29 cellular contexts compared by ENCODE assay signal in genomic region chr10:105150486-105150885, GRCh38.
"Had no signal": no experiment of that assay in that cellular context is flagged by ENCODE, and none has a peak within 500 bp of the region (broad histone marks: within the 10 kb centered on the region; RNA-seq: fewer than 3 reads in every experiment).

No MANE protein-coding gene starts in this region.

- H3K4me3 ChIP-seq: heart right ventricle, mucosa of descending colon, upper lobe of left lung had no signal

- FAIRE-seq: endothelial cell of umbilical vein, small intestine had no signal

- H3K27ac ChIP-seq: brain microvascular endothelial cell, foreskin keratinocyte, heart right ventricle, upper lobe of left lung had no signal

- H3K36me3 ChIP-seq: brain microvascular endothelial cell, heart right ventricle, upper lobe of left lung had no signal

- H3K4me3 Mint-ChIP-seq: activated CD8-positive, alpha-beta T cell treated with anti-CD3 and anti-CD28 coated beads for 36 hours; activated T-cell treated with anti-CD3 and anti-CD28 coated beads, Interleukin-2, amount 50 U/mL, for 4 hours; activated T-helper 17 cell treated with anti-CD3 and anti-CD28 coated beads, Interleukin-2, amount 50 U/mL, for 72 hours; natural killer cell treated with Interleukin-12 subunit alpha and Interleukin-12 subunit beta and Interleukin-15 and Interleukin-18, amount 100 ng/mL, for 72 hours; stimulated activated memory B cell treated with anti-CD40 and anti-IgM and Interleukin-4, amounts not matched to agents 10 μg/mL and 1 μg/mL and 100 μg/mL, for 72 hours; stimulated activated naive CD8-positive, alpha-beta T cell treated with anti-CD3 and anti-CD28 coated beads, Interleukin-15, amount 100 ng/mL, for 72 hours; T-helper 17 cell had no signal

- H3K4me1 Mint-ChIP-seq: activated T-helper 17 cell treated with anti-CD3 and anti-CD28 coated beads, Interleukin-2, amount 50 U/mL, for 72 hours; stimulated activated memory B cell treated with anti-CD40 and anti-IgM and Interleukin-4, amounts not matched to agents 10 μg/mL and 1 μg/mL and 100 μg/mL, for 72 hours; stimulated activated naive CD8-positive, alpha-beta T cell treated with anti-CD3 and anti-CD28 coated beads, Interleukin-15, amount 100 ng/mL, for 72 hours; T-helper 17 cell had no signal

- H3K27ac Mint-ChIP-seq: activated CD8-positive, alpha-beta T cell treated with anti-CD3 and anti-CD28 coated beads for 36 hours; activated naive CD4-positive, alpha-beta T cell treated with anti-CD3 and anti-CD28 coated beads, Interleukin-2, amount 50 U/mL, for 72 hours; activated T-helper 17 cell treated with anti-CD3 and anti-CD28 coated beads, Interleukin-2, amount 50 U/mL, for 72 hours; natural killer cell treated with Interleukin-12 subunit alpha and Interleukin-12 subunit beta and Interleukin-15 and Interleukin-18, amount 100 ng/mL, for 72 hours; stimulated activated memory B cell treated with anti-CD40 and anti-IgM and Interleukin-4, amounts not matched to agents 10 μg/mL and 1 μg/mL and 100 μg/mL, for 72 hours; stimulated activated naive CD8-positive, alpha-beta T cell treated with anti-CD3 and anti-CD28 coated beads, Interleukin-15, amount 100 ng/mL, for 72 hours; T-helper 17 cell had no signal

- H3K27me3 Mint-ChIP-seq: activated CD8-positive, alpha-beta T cell treated with anti-CD3 and anti-CD28 coated beads for 36 hours; activated T-helper 17 cell treated with anti-CD3 and anti-CD28 coated beads, Interleukin-2, amount 50 U/mL, for 72 hours; natural killer cell treated with Interleukin-12 subunit alpha and Interleukin-12 subunit beta and Interleukin-15 and Interleukin-18, amount 100 ng/mL, for 72 hours; stimulated activated memory B cell treated with anti-CD40 and anti-IgM and Interleukin-4, amounts not matched to agents 10 μg/mL and 1 μg/mL and 100 μg/mL, for 72 hours; stimulated activated naive CD8-positive, alpha-beta T cell treated with anti-CD3 and anti-CD28 coated beads, Interleukin-15, amount 100 ng/mL, for 72 hours; T-helper 17 cell had no signal

- H3K36me3 Mint-ChIP-seq: activated naive CD4-positive, alpha-beta T cell treated with anti-CD3 and anti-CD28 coated beads, Interleukin-2, amount 50 U/mL, for 72 hours; natural killer cell treated with Interleukin-12 subunit alpha and Interleukin-12 subunit beta and Interleukin-15 and Interleukin-18, amount 100 ng/mL, for 72 hours; stimulated activated memory B cell treated with anti-CD40 and anti-IgM and Interleukin-4, amounts not matched to agents 10 μg/mL and 1 μg/mL and 100 μg/mL, for 72 hours had no signal

- H3K9me3 ChIP-seq: heart right ventricle, mucosa of descending colon, upper lobe of left lung had no signal

- DNase-seq: activated CD4-positive, alpha-beta T cell treated with anti-CD3 and anti-CD28 coated beads for 1 hour; activated CD4-positive, alpha-beta T cell treated with anti-CD3 and anti-CD28 coated beads, Interleukin-2, amount 50 U/mL, for 1 hour; activated CD8-positive, alpha-beta T cell treated with anti-CD3 and anti-CD28 coated beads for 36 hours; activated gamma-delta T cell treated with Interleukin-2 at 50 U/mL for 16 hours; activated T-cell treated with anti-CD3 and anti-CD28 coated beads, Interleukin-2, amount 50 U/mL, for 4 hours; brain microvascular endothelial cell; caudate nucleus; foreskin keratinocyte; heart right ventricle; islet precursor cell; left cardiac atrium; left ventricle myocardium superior; mucosa of descending colon; posterior cingulate gyrus; small intestine; stimulated activated CD4-positive, alpha-beta T cell treated with anti-CD3 and anti-CD28 coated beads, Interleukin-4, amount 100 ng/mL, for 4 hours; stimulated activated CD8-positive, alpha-beta memory T cell treated with anti-CD3 and anti-CD28 coated beads, Interleukin-4, amount 100 ng/mL, for 48 hours; stimulated activated naive CD8-positive, alpha-beta T cell treated with anti-CD3 and anti-CD28 coated beads, Interleukin-15, amount 100 ng/mL, for 72 hours; substantia nigra; T-helper 17 cell; T1000; upper lobe of left lung had no signal

- H3K9me3 Mint-ChIP-seq: activated CD8-positive, alpha-beta T cell treated with anti-CD3 and anti-CD28 coated beads for 36 hours; activated naive CD4-positive, alpha-beta T cell treated with anti-CD3 and anti-CD28 coated beads, Interleukin-2, amount 50 U/mL, for 72 hours; activated T-cell treated with anti-CD3 and anti-CD28 coated beads, Interleukin-2, amount 50 U/mL, for 4 hours; stimulated activated memory B cell treated with anti-CD40 and anti-IgM and Interleukin-4, amounts not matched to agents 10 μg/mL and 1 μg/mL and 100 μg/mL, for 72 hours; stimulated activated naive CD8-positive, alpha-beta T cell treated with anti-CD3 and anti-CD28 coated beads, Interleukin-15, amount 100 ng/mL, for 72 hours had no signal

- ATAC-seq: activated CD8-positive, alpha-beta T cell treated with anti-CD3 and anti-CD28 coated beads for 36 hours; activated naive CD4-positive, alpha-beta T cell treated with anti-CD3 and anti-CD28 coated beads, Interleukin-2, amount 50 U/mL, for 72 hours; activated T-cell treated with anti-CD3 and anti-CD28 coated beads, Interleukin-2, amount 50 U/mL, for 4 hours; activated T-helper 17 cell treated with anti-CD3 and anti-CD28 coated beads, Interleukin-2, amount 50 U/mL, for 72 hours; esophagus mucosa; foreskin keratinocyte; heart right ventricle; left cardiac atrium; left ventricle myocardium superior; mucosa of descending colon; natural killer cell treated with Interleukin-12 subunit alpha and Interleukin-12 subunit beta and Interleukin-15 and Interleukin-18, amount 100 ng/mL, for 72 hours; sciatic nerve; stimulated activated memory B cell treated with anti-CD40 and anti-IgM and Interleukin-4, amounts not matched to agents 10 μg/mL and 1 μg/mL and 100 μg/mL, for 72 hours; stimulated activated naive CD8-positive, alpha-beta T cell treated with anti-CD3 and anti-CD28 coated beads, Interleukin-15, amount 100 ng/mL, for 72 hours; T-helper 17 cell had no signal

- H3K4me1 ChIP-seq: foreskin keratinocyte, heart right ventricle, upper lobe of left lung had no signal

- H3K27me3 ChIP-seq: brain microvascular endothelial cell, foreskin keratinocyte, heart right ventricle, upper lobe of left lung had no signal
